ENCODE assay signal across 25 cellular contexts in genomic region chr6:47423087-47423486, GRCh38.
"Had no signal": no experiment of that assay in that cellular context is flagged by ENCODE, and none has a peak within 500 bp of the region (broad histone marks: within the 10 kb centered on the region; RNA-seq: fewer than 3 reads in every experiment).

No MANE protein-coding gene starts in this region.

- H3K27ac ChIP-seq: colonic mucosa, coronary artery, dorsolateral prefrontal cortex, epithelial cell of prostate, esophagus muscularis mucosa, esophagus squamous epithelium, foreskin keratinocyte, gastrocnemius medialis, gastroesophageal sphincter, heart left ventricle, heart right ventricle had no signal

- H3K9me3 ChIP-seq: colonic mucosa, esophagus squamous epithelium had no signal

- H3K27ac Mint-ChIP-seq: dendritic cell treated with granulocyte-macrophage colony-stimulating factor and Interleukin-4, amounts not matched to agents 40 ng/mL and 50 ng/mL, for 4 days; effector memory CD8-positive, alpha-beta T cell; endodermal cell had no signal

- H3K4me3 Mint-ChIP-seq: dendritic cell treated with granulocyte-macrophage colony-stimulating factor and Interleukin-4, amounts not matched to agents 40 ng/mL and 50 ng/mL, for 4 days; effector memory CD8-positive, alpha-beta T cell; endodermal cell had no signal

- ATAC-seq: effector memory CD8-positive, alpha-beta T cell; esophagus mucosa; foreskin keratinocyte; gastrocnemius medialis; gastroesophageal sphincter; heart left ventricle; heart right ventricle had no signal

- H3K27me3 ChIP-seq: colonic mucosa, dorsolateral prefrontal cortex, esophagus muscularis mucosa, esophagus squamous epithelium, foreskin keratinocyte, gastrocnemius medialis, gastroesophageal sphincter, heart left ventricle, heart right ventricle had no signal

- H3K27me3 Mint-ChIP-seq: effector memory CD8-positive, alpha-beta T cell had no signal

- H3K36me3 ChIP-seq: colonic mucosa, esophagus muscularis mucosa, esophagus squamous epithelium, gastrocnemius medialis, gastroesophageal sphincter, heart left ventricle, heart right ventricle had no signal

- H3K4me1 ChIP-seq: esophagus squamous epithelium, foreskin keratinocyte, gastrocnemius medialis, gastroesophageal sphincter had no signal

- DNase-seq: colonic mucosa; cortex of kidney; dermis blood vessel endothelial cell; dorsolateral prefrontal cortex; effector CD4-positive, alpha-beta T cell; effector CD8-positive, alpha-beta T cell; effector memory CD4-positive, alpha-beta T cell; effector memory CD8-positive, alpha-beta T cell; endodermal cell; erythroblast; esophagus squamous epithelium; foreskin fibroblast; foreskin keratinocyte; foreskin melanocyte; gastrocnemius medialis; glutamatergic neuron; head of caudate nucleus; heart left ventricle; heart right ventricle had no signal

- H3K4me3 ChIP-seq: colonic mucosa, coronary artery, dorsolateral prefrontal cortex, esophagus muscularis mucosa, esophagus squamous epithelium, gastrocnemius medialis, gastroesophageal sphincter, heart left ventricle, heart right ventricle had no signal
